23 cellular contexts compared by ENCODE assay signal in the genomic region with DNA sequence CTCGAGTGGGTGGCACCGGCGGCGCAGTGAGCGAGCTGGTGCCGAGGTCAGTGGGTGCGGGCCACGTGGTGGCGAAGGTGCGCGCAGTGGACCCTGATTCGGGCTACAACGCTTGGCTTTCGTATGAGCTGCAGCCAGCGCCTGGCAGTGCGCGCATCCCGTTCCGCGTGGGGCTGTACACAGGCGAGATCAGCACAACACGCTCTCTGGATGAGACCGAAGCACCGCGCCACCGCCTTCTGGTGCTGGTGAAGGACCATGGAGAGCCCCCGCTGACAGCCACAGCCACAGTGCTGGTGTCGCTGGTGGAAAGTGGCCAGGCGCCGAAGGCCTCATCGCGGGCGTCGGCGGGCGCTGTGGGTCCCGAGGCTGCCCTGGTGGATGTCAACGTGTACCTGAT. TPM values are rescaled to one million over a fixed set of nuclear protein-coding genes. Genes with fewer than 3 reads are reported as not detected.
"Had no signal": no experiment of that assay in that cellular context is flagged by ENCODE, and none has a peak within 500 bp of the region (broad histone marks: within the 10 kb centered on the region; RNA-seq: fewer than 3 reads in every experiment).

No MANE protein-coding gene starts in this region.

- H3K4me3 ChIP-seq: left lung, mucosa of descending colon, right atrium auricular region, right lobe of liver, skin epidermis, suprapubic skin, thoracic aorta, tibial artery, uterus had no signal

- H3K27me3 ChIP-seq: right atrium auricular region had no signal

- H3K4me1 ChIP-seq: left lung, parathyroid adenoma, right atrium auricular region, right lobe of liver, suprapubic skin, tibial artery, uterus had no signal

- ATAC-seq: left colon; left lung; mucosa of descending colon; naive thymus-derived CD8-positive, alpha-beta T cell; right lobe of liver; stimulated activated effector memory CD8-positive, alpha-beta T cell treated with anti-CD3 and anti-CD28 coated beads, Interleukin-12 subunit alpha, Interleukin-12 subunit beta, amount 100 ng/mL, for 72 hours had no signal

- DNase-seq: hypothalamus; immature natural killer cell; left colon; midbrain; naive thymus-derived CD8-positive, alpha-beta T cell; occipital lobe; stimulated activated CD4-positive, alpha-beta T cell treated with anti-CD3 and anti-CD28 coated beads, Interleukin-4, amount 100 ng/mL, for 24 hours; stimulated activated naive CD4-positive, alpha-beta T cell; tibial artery; trophoblast cell; uterus had no signal

- H3K36me3 ChIP-seq: left lung, neutrophil, right atrium auricular region, right lobe of liver, suprapubic skin, thoracic aorta, tibial artery, uterus had no signal

- H3K27ac ChIP-seq: left lung, neutrophil, parathyroid adenoma, right atrium auricular region, right lobe of liver, skin epidermis, suprapubic skin, thoracic aorta, tibial artery, uterus had no signal

- H2AFZ ChIP-seq: parathyroid adenoma had no signal

- H3K79me2 ChIP-seq: parathyroid adenoma had no signal

- H3K9ac ChIP-seq: parathyroid adenoma had no signal

RNA-seq across cellular contexts. Expression of a gene that starts 2.1 kb away (rescaled TPM):
- total RNA-seq: naive thymus-derived CD8-positive, alpha-beta T cell had no signal
- polyA plus RNA-seq: immature natural killer cell; naive thymus-derived CD8-positive, alpha-beta T cell had no signal

RNA-seq across cellular contexts. Expression of a gene that starts 4.3 kb away (rescaled TPM):
- total RNA-seq: naive thymus-derived CD8-positive, alpha-beta T cell had no signal
- polyA plus RNA-seq: immature natural killer cell; naive thymus-derived CD8-positive, alpha-beta T cell had no signal

RNA-seq across cellular contexts. Expression of a gene that starts 10.6 kb away (rescaled TPM):
- total RNA-seq: naive thymus-derived CD8-positive, alpha-beta T cell had no signal
- polyA plus RNA-seq: immature natural killer cell; naive thymus-derived CD8-positive, alpha-beta T cell had no signal

RNA-seq across cellular contexts. Expression of a gene that starts 16.6 kb away (rescaled TPM):
- total RNA-seq: naive thymus-derived CD8-positive, alpha-beta T cell had no signal
- polyA plus RNA-seq: immature natural killer cell; naive thymus-derived CD8-positive, alpha-beta T cell had no signal

RNA-seq across cellular contexts. Expression of a gene that starts 17.5 kb away (rescaled TPM):
- total RNA-seq: left colon; myocyte; naive thymus-derived CD8-positive, alpha-beta T cell; right atrium auricular region; right lobe of liver; ureter had no signal
- polyA plus RNA-seq: immature natural killer cell; naive thymus-derived CD8-positive, alpha-beta T cell had no signal
